Comparison of ENCODE assay signal across 8 cellular contexts in the genomic region with DNA sequence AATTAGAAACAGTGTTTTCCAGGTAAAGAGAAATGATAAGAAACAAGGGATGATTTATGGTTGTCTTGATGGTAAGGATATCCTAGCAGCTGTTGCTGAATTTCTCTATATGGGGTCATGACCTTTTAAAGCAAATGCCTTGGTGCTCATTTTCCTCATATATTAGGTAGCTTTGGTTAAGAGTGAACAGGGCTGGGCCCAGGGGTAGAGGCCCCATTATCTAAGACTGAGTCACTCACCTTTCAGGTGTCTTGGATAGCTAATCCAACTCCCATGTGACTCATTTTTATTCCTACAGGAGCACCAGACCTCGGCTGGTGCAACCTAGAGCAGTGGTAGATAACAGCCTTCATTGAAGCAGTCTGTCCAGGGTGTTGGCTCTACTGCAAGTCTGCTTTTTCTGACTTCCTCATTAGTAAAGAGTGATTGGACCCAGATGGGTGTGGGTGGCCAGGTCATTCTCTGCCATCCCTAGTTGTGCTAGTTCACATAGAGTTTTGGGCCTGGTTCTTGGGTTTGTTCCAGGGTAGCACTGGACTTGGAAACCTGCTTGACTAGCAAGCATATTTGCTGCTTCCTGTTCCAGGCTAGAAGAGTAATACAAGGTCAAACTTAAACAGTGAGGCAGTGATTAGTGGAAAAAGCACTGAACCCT. TPM values are rescaled to one million over a fixed set of nuclear protein-coding genes. Genes with fewer than 3 reads are reported as not detected.
DNase-seq lines count a peak whose midpoint lies in the region; FAIRE-seq and TF ChIP-seq lines count a peak whose summit lies in the region.

No MANE protein-coding gene starts in this region.

- H3K4me3 ChIP-seq in cardiac muscle cell: no peak overlapping the region
- H3K4me3 ChIP-seq in small intestine (ENCODE audit: low read depth in 1 of 2, low read length in 2 of 2): no peak overlapping the region

- intact Hi-C loops in activated naive CD4-positive, alpha-beta T cell treated with anti-CD3 and anti-CD28 coated beads for 36 hours (cut with micrococcal nuclease): no loop called here

- no peaks in the 10 kb centered on the region for H3K36me3 Mint-ChIP-seq in activated naive CD4-positive, alpha-beta T cell treated with anti-CD3 and anti-CD28 coated beads for 36 hours (ENCODE audit: low read depth)
- H3K36me3 Mint-ChIP-seq in activated CD4-positive, alpha-beta memory T cell treated with anti-CD3 and anti-CD28 coated beads, Interleukin-2, amount 10 ng/mL, durations not matched to agents 7 days and 5 days (ENCODE audit: low read depth): peaks cover 13% of the 10 kb centered on the region

- no peaks in the 10 kb centered on the region for H3K27me3 ChIP-seq in cardiac muscle cell
- no peaks in the 10 kb centered on the region for H3K27me3 ChIP-seq in small intestine (ENCODE audit: control insufficient read depth in 2 of 2, insufficient read depth in 2 of 2, low read length in 2 of 2)

- no peaks in the 10 kb centered on the region for H3K9me3 Mint-ChIP-seq in activated naive CD4-positive, alpha-beta T cell treated with anti-CD3 and anti-CD28 coated beads for 36 hours
- no peaks in the 10 kb centered on the region for H3K9me3 Mint-ChIP-seq in activated CD4-positive, alpha-beta memory T cell treated with anti-CD3 and anti-CD28 coated beads, Interleukin-2, amount 10 ng/mL, durations not matched to agents 7 days and 5 days

- peaks cover 14% of the 10 kb centered on the region for H3K4me1 ChIP-seq in cardiac muscle cell (ENCODE audit: low read depth)
- peaks cover 4 to 12% of the 10 kb centered on the region in 2 donors for H3K4me1 ChIP-seq in small intestine (ENCODE audit: control insufficient read depth in 2 of 2, insufficient read depth in 1 of 2, low read depth in 1 of 2, low read length in 1 of 2)

- no peak overlapping the region for H3K4me3 Mint-ChIP-seq in activated naive CD4-positive, alpha-beta T cell treated with anti-CD3 and anti-CD28 coated beads for 36 hours
- H3K4me3 Mint-ChIP-seq in activated CD4-positive, alpha-beta memory T cell treated with anti-CD3 and anti-CD28 coated beads, Interleukin-2, amount 10 ng/mL, durations not matched to agents 7 days and 5 days: no peak overlapping the region

- no peak for DNase-seq in activated naive CD4-positive, alpha-beta T cell treated with anti-CD3 and anti-CD28 coated beads for 36 hours
- DNase-seq in activated naive CD4-positive, alpha-beta T cell treated with anti-CD3 and anti-CD28 coated beads, Interleukin-2, amount 50 U/mL, for 16 hours: no peak
- no peak for DNase-seq in activated CD4-positive, alpha-beta memory T cell treated with anti-CD3 and anti-CD28 coated beads, Interleukin-2, amount 10 ng/mL, durations not matched to agents 7 days and 5 days
- DNase-seq in cardiac muscle cell (ENCODE audit: low read depth in 1 of 2, low spot score in 1 of 2): peak in 1 of 2 donors; percentile 66
- DNase-seq in small intestine: peak; percentile 99
- no peak for DNase-seq in NCI-H510A treated with DMSO at 0.1 percent for 48 hours (lab: John Stamatoyannopoulos, UW)
- no peak for DNase-seq in GM10266 (ENCODE audit: extremely low spot score)
- no peak for DNase-seq in T-helper 9 cell

- no peak for FAIRE-seq in small intestine (lab: Jason Lieb, UNC)

- peak overlapping the region; percentile 75 for H3K27ac Mint-ChIP-seq in activated naive CD4-positive, alpha-beta T cell treated with anti-CD3 and anti-CD28 coated beads for 36 hours
- peak overlapping the region; percentile 2 for H3K27ac Mint-ChIP-seq in activated CD4-positive, alpha-beta memory T cell treated with anti-CD3 and anti-CD28 coated beads, Interleukin-2, amount 10 ng/mL, durations not matched to agents 7 days and 5 days

- H3K9me3 ChIP-seq in cardiac muscle cell (ENCODE audit: low read depth) (no peaks in the 10 kb centered on the region), small intestine (ENCODE audit: control insufficient read depth, low read depth) (no peaks in the 10 kb centered on the region)

- WGBS in small intestine, 3 donors: 0 to 29% (median 24%) methylated on average over 1 of the region's 1 CpG

- peak overlapping the region; percentile 85 for H3K27ac ChIP-seq in cardiac muscle cell
- H3K27ac ChIP-seq in small intestine (ENCODE audit: low read depth in 1 of 2, low read length in 1 of 2): peak overlapping the region; percentile 81 to 95

- CTCF ChIA-PET in activated naive CD4-positive, alpha-beta T cell treated with anti-CD3 and anti-CD28 coated beads for 36 hours (lab: Charles Lee): interaction anchor here (0.5 to 4.7 kb wide), 9 partner anchors 38 to 797 kb away, joined by 3 to 64 read pairs (median 15); partner anchors contain the start of genes BTBD18 and SELENOH
- CTCF ChIA-PET in activated CD4-positive, alpha-beta memory T cell treated with anti-CD3 and anti-CD28 coated beads, Interleukin-2, amount 10 ng/mL, durations not matched to agents 7 days and 5 days (lab: Charles Lee): interaction anchor here (1.0 to 3.6 kb wide), 10 partner anchors 34 to 155 kb away, joined by 3 to 60 read pairs (median 14); partner anchors contain the start of genes BTBD18 and SELENOH

- TF ChIP-seq CTCF in cardiac muscle cell (IDR thresholded peaks at IDR 0.05; ENCODE audit: low read depth, low read length) (no peak), GM10266 (IDR thresholded peaks at IDR 0.05; ENCODE audit: control insufficient read depth, insufficient read depth, low read depth, missing control alignments) (no peak)

- peaks cover 54% of the 10 kb centered on the region for H3K36me3 ChIP-seq in cardiac muscle cell
- peaks cover 19 to 20% of the 10 kb centered on the region in 2 donors for H3K36me3 ChIP-seq in small intestine (ENCODE audit: control insufficient read depth in 2 of 2, insufficient read depth in 2 of 2, low read length in 2 of 2)

- H3K27me3 Mint-ChIP-seq in activated naive CD4-positive, alpha-beta T cell treated with anti-CD3 and anti-CD28 coated beads for 36 hours (ENCODE audit: low read depth): no peaks in the 10 kb centered on the region
- H3K27me3 Mint-ChIP-seq in activated CD4-positive, alpha-beta memory T cell treated with anti-CD3 and anti-CD28 coated beads, Interleukin-2, amount 10 ng/mL, durations not matched to agents 7 days and 5 days: no peaks in the 10 kb centered on the region

- peaks cover 28% of the 10 kb centered on the region for H3K4me1 Mint-ChIP-seq in activated naive CD4-positive, alpha-beta T cell treated with anti-CD3 and anti-CD28 coated beads for 36 hours (ENCODE audit: low read depth)
- H3K4me1 Mint-ChIP-seq in activated CD4-positive, alpha-beta memory T cell treated with anti-CD3 and anti-CD28 coated beads, Interleukin-2, amount 10 ng/mL, durations not matched to agents 7 days and 5 days: peaks cover 37% of the 10 kb centered on the region

- POLR2A ChIA-PET in activated CD4-positive, alpha-beta memory T cell treated with anti-CD3 and anti-CD28 coated beads, Interleukin-2, amount 10 ng/mL, durations not matched to agents 7 days and 5 days (lab: Charles Lee): interaction anchor here (3.1 kb wide), 1 partner anchor 57 kb away, joined by 18 read pairs; the partner anchor contains the start of gene SELENOH

RNA-seq across cellular contexts. Expression of gene CTNND1, which starts 37.4 kb away (rescaled TPM):
- total RNA-seq in activated naive CD4-positive, alpha-beta T cell treated with anti-CD3 and anti-CD28 coated beads for 36 hours: 1 to 10 TPM; 5.5 to 8.5 TPM
- total RNA-seq in activated CD4-positive, alpha-beta memory T cell treated with anti-CD3 and anti-CD28 coated beads, Interleukin-2, amount 10 ng/mL, durations not matched to agents 7 days and 5 days: 1 to 10 TPM; 2.4 to 4.5 TPM
- 125 and 153 TPM in 2 replicates for total RNA-seq in cardiac muscle cell
- polyA plus RNA-seq in cardiac muscle cell (95.4 and 125 TPM in 2 replicates), small intestine (100 to 1,000 TPM in 1 of 3 donors, 10 to 100 TPM in 2; 62.2 to 148 (median 89.7) TPM)

RNA-seq across cellular contexts. Expression of gene BTBD18, which starts 47.4 kb away (rescaled TPM):
- total RNA-seq in activated naive CD4-positive, alpha-beta T cell treated with anti-CD3 and anti-CD28 coated beads for 36 hours: not detected
- not detected for total RNA-seq in activated CD4-positive, alpha-beta memory T cell treated with anti-CD3 and anti-CD28 coated beads, Interleukin-2, amount 10 ng/mL, durations not matched to agents 7 days and 5 days
- total RNA-seq in cardiac muscle cell: not detected in 2 replicates
- 1.5 and 2.4 TPM in 2 replicates for polyA plus RNA-seq in cardiac muscle cell
- polyA plus RNA-seq in small intestine: not detected

RNA-seq across cellular contexts. Expression of gene SELENOH, which starts 57.7 kb away (rescaled TPM):
- total RNA-seq in activated naive CD4-positive, alpha-beta T cell treated with anti-CD3 and anti-CD28 coated beads for 36 hours: 100 to 1,000 TPM; 249 to 282 TPM
- total RNA-seq in activated CD4-positive, alpha-beta memory T cell treated with anti-CD3 and anti-CD28 coated beads, Interleukin-2, amount 10 ng/mL, durations not matched to agents 7 days and 5 days: 100 to 1,000 TPM; 148 to 162 TPM
- 311 and 358 TPM in 2 replicates for total RNA-seq in cardiac muscle cell
- polyA plus RNA-seq in cardiac muscle cell (257 and 289 TPM in 2 replicates), small intestine (100 to 1,000 TPM in 2 of 3 donors, 10 to 100 TPM in 1; 78.3 to 148 (median 144) TPM)

Comparison
In these comparisons a context has a peak if more than half of its experiments do, and no peak if none do; other contexts are left out.
1. RNA of gene CTNND1, which starts 37.4 kb away (total RNA-seq): 125 to 153 TPM in cardiac muscle cell; 5.5 to 8.5 TPM in activated naive CD4-positive, alpha-beta T cell treated with anti-CD3 and anti-CD28 coated beads for 36 hours and 2.4 to 4.5 TPM in activated CD4-positive, alpha-beta memory T cell treated with anti-CD3 and anti-CD28 coated beads, Interleukin-2, amount 10 ng/mL, durations not matched to agents 7 days and 5 days; every median in the first group is over 10 times any median in the second.